ENCODE assay signal across 1 cellular context in the genomic region with DNA sequence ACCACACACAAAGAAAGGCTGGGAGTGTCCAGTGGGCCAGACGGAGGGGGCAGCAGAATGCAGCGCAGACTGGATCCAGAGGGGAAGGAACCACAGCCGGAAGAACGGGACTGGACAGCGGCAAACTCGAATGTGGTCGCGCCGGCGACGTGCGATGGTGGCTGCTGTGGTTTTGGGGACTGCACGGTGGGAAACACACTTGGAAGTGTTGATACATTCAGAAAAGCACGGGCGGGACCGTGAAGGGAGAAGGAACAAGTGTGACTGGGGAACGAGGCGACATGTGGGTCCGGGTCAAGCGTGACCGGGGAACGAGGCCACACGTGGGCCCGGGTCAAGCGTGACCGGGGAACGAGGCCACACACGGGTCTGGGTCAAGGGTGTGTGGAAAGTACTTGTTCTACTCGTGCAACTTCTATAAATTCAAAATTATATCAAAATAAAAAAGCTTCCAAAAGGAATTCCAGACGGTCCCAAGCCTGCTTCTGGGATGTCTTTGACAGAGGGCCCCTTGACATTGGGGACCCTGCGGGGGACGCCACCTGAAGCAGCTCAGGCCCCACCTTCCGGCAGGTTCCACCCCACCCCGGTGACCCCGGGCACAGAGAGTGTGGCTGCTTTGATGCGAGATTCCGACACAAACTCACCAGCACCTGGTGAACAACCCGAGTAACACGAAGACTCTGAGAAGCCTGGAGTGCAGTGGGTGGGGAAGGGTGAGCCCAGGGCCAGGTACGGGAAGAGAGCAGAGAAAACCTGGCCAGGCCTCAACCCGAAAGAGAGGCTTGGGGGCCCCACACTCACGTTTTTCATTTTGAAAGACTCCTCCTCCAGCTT.
TF ChIP-seq lines count a peak whose summit lies in the region.

No MANE protein-coding gene starts in this region.

TF ChIP-seq in HepG2, 621 proteins besides CTCF, POLR2A, EP300 and RAD21:
- TF ChIP-seq RARA (CRISPR knock-in tag; IDR thresholded peaks at IDR 0.05), result no peak
- no peak for TF ChIP-seq SNAI1 (CRISPR knock-in tag; IDR thresholded peaks at IDR 0.05; ENCODE audit: borderline replicate concordance)
- no peak for TF ChIP-seq GFI1 (CRISPR knock-in tag; IDR thresholded peaks at IDR 0.05; ENCODE audit: borderline replicate concordance)
- no peak for TF ChIP-seq MLLT10 (CRISPR knock-in tag; IDR thresholded peaks at IDR 0.05)
- TF ChIP-seq SYNCRIP (IDR thresholded peaks at IDR 0.05; ENCODE audit: insufficient read depth, low read depth, low read length), result no peak
- TF ChIP-seq, protein P1, sequence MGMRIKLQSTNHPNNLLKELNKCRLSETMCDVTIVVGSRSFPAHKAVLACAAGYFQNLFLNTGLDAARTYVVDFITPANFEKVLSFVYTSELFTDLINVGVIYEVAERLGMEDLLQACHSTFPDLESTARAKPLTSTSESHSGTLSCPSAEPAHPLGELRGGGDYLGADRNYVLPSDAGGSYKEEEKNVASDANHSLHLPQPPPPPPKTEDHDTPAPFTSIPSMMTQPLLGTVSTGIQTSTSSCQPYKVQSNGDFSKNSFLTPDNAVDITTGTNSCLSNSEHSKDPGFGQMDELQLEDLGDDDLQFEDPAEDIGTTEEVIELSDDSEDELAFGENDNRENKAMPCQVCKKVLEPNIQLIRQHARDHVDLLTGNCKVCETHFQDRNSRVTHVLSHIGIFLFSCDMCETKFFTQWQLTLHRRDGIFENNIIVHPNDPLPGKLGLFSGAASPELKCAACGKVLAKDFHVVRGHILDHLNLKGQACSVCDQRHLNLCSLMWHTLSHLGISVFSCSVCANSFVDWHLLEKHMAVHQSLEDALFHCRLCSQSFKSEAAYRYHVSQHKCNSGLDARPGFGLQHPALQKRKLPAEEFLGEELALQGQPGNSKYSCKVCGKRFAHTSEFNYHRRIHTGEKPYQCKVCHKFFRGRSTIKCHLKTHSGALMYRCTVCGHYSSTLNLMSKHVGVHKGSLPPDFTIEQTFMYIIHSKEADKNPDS (CRISPR knock-in tag; IDR thresholded peaks at IDR 0.05), result no peak
TF ChIP-seq in HepG2: peak in this region for 0.
